ENCODE assay signal across 8 cellular contexts in the genomic region with DNA sequence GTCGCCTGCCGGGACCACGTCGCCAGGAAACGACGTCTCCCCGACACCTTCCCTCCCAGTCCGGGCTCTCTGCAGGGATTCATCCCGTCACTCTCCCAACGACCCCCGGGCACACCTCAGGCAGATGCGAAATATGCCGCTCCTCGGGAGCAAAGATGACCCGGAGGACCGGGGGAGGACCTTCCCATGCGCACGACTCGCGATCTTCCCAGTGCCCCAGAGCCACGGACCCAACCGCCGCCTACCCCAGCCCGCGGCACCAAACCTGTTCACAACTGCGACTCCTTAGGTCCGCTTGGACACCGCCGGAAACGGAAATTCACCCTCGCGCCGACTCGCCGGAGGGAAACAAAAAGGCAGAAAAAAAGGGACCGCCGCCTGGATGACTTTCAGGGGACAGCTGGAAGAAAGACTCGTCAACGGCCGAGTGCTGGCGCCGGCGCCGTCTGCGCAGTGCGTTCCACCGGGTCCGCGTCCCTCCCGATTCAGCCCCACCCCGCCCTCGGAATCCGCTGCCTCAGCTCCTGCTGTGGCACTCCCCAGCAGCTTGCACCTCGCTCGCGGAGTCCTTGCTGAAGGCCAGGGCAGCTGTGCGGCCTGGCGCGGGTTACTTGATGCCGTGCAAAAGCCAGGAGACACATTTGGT. TPM values are rescaled to one million over a fixed set of nuclear protein-coding genes. Genes with fewer than 3 reads are reported as not detected.
DNase-seq lines count a peak whose midpoint lies in the region; ATAC-seq and TF ChIP-seq lines count a peak whose summit lies in the region.
"Not testable (repeated sequence)": the region's sequence is repeated elsewhere in the genome, so short reads cannot be mapped to it uniquely, and the experiment has no call there.

No MANE protein-coding gene starts in this region.

- peak; percentile 22 for DNase-seq in NCI-H748 treated with DMSO at 0.1 percent for 48 hours (lab: John Stamatoyannopoulos, UW)
- peak; percentile 92 for DNase-seq in activated CD4-positive, alpha-beta memory T cell treated with anti-CD3 and anti-CD28 coated beads for 36 hours
- peak; percentile 81 to 96 for DNase-seq in lower leg skin (ENCODE audit: low spot score in 2 of 2)
- DNase-seq in stimulated activated CD4-positive, alpha-beta T cell treated with anti-CD3 and anti-CD28 coated beads, Interleukin-4, amount 100 ng/mL, for 24 hours: peak; percentile 85

- ATAC-seq in GM19452 (IDR thresholded peaks at IDR 0.05; ENCODE audit: unreplicated experiment) (peak; percentile 85), HG03565 (IDR thresholded peaks at IDR 0.05; ENCODE audit: unreplicated experiment) (peak; percentile 77)

- TF ChIP-seq POLR2A in lower leg skin (IDR thresholded peaks at IDR 0.05): not testable (repeated sequence)

- H3K27ac ChIP-seq in C4-2B (peak overlapping the region; percentile 83), duodenal mucosa (ENCODE audit: low read depth, low read length) (peak overlapping the region; percentile 78)

- H3K36me3 Mint-ChIP-seq in activated CD4-positive, alpha-beta memory T cell treated with anti-CD3 and anti-CD28 coated beads for 36 hours: not testable (repeated sequence)

- POLR2A ChIA-PET in activated CD4-positive, alpha-beta memory T cell treated with anti-CD3 and anti-CD28 coated beads for 36 hours (lab: Charles Lee): not testable (repeated sequence)

- H3K4me3 Mint-ChIP-seq in activated CD4-positive, alpha-beta memory T cell treated with anti-CD3 and anti-CD28 coated beads for 36 hours: peak overlapping the region; percentile 90

- H3K27me3 Mint-ChIP-seq in activated CD4-positive, alpha-beta memory T cell treated with anti-CD3 and anti-CD28 coated beads for 36 hours: not testable (repeated sequence)

- not testable (repeated sequence) for H3K36me3 ChIP-seq in duodenal mucosa (ENCODE audit: control insufficient read depth in 1 of 2, insufficient read depth in 2 of 2, low read length in 2 of 2)

- not testable (repeated sequence) for H3K27me3 ChIP-seq in duodenal mucosa (ENCODE audit: control insufficient read depth in 1 of 2, insufficient read depth in 2 of 2, low read length in 2 of 2)

- H3K9ac ChIP-seq in duodenal mucosa (ENCODE audit: low read depth in 1 of 2, low read length in 2 of 2): peak overlapping the region; percentile 56 to 59

- H3K9me3 ChIP-seq in duodenal mucosa (ENCODE audit: control insufficient read depth in 1 of 2, low read length in 2 of 2): not testable (repeated sequence)

- H3K4me3 ChIP-seq in duodenal mucosa (ENCODE audit: low read depth in 1 of 2, low read length in 2 of 2) (peak overlapping the region; percentile 61 to 94), lower leg skin (ENCODE audit: low read depth, poor library complexity, severe bottlenecking) (peak overlapping the region; percentile 77)

- intact Hi-C loops in activated CD4-positive, alpha-beta memory T cell treated with anti-CD3 and anti-CD28 coated beads for 36 hours (cut with micrococcal nuclease); lower leg skin (cut with DNase I; ENCODE audit: low total_unique reads): not testable (repeated sequence)

- not testable (repeated sequence) for H3K4me1 ChIP-seq in duodenal mucosa (ENCODE audit: control insufficient read depth in 1 of 2, insufficient read depth in 2 of 2, low read length in 2 of 2)

- H3K9me3 Mint-ChIP-seq in activated CD4-positive, alpha-beta memory T cell treated with anti-CD3 and anti-CD28 coated beads for 36 hours: not testable (repeated sequence)

- peak overlapping the region; percentile 96 for H3K27ac Mint-ChIP-seq in activated CD4-positive, alpha-beta memory T cell treated with anti-CD3 and anti-CD28 coated beads for 36 hours

- not testable (repeated sequence) for TF ChIP-seq CTCF in C4-2B (conservative IDR thresholded peaks at IDR 0.05); lower leg skin (IDR thresholded peaks at IDR 0.05)

- H3K4me1 Mint-ChIP-seq in activated CD4-positive, alpha-beta memory T cell treated with anti-CD3 and anti-CD28 coated beads for 36 hours (ENCODE audit: low read depth): peaks cover 16% of the 10 kb centered on the region

- 0 to 1% methylated on average over 11 to 31 of the region's 60 CpGs for WGBS in lower leg skin, 2 donors

- CTCF ChIA-PET in activated CD4-positive, alpha-beta memory T cell treated with anti-CD3 and anti-CD28 coated beads for 36 hours (lab: Charles Lee): not testable (repeated sequence)

RNA-seq across cellular contexts. Expression of a gene that starts 29.9 kb away (rescaled TPM):
- total RNA-seq in activated CD4-positive, alpha-beta memory T cell treated with anti-CD3 and anti-CD28 coated beads for 36 hours: 1 to 10 TPM; 6.6 to 7.2 TPM
- total RNA-seq in lower leg skin: 10 to 100 TPM in 2 of 4 donors, 1 to 10 TPM in 2; 6.4 to 10.7 (median 9.2) TPM

Comparison
In these comparisons a context has a peak if more than half of its experiments do, and no peak if none do; other contexts are left out.
1. Peak in every context shown above with its lines: DNase-seq, ATAC-seq, H3K4me3 ChIP-seq and H3K27ac ChIP-seq.
2. DNase-seq: peak in every context shown above with its lines; median percentile 92 in activated CD4-positive, alpha-beta memory T cell treated with anti-CD3 and anti-CD28 coated beads for 36 hours; 88 in lower leg skin; 85 in stimulated activated CD4-positive, alpha-beta T cell treated with anti-CD3 and anti-CD28 coated beads, Interleukin-4, amount 100 ng/mL, for 24 hours; 22 in NCI-H748 treated with DMSO at 0.1 percent for 48 hours.